ENCODE assay signal across 13 cellular contexts in the genomic region with DNA sequence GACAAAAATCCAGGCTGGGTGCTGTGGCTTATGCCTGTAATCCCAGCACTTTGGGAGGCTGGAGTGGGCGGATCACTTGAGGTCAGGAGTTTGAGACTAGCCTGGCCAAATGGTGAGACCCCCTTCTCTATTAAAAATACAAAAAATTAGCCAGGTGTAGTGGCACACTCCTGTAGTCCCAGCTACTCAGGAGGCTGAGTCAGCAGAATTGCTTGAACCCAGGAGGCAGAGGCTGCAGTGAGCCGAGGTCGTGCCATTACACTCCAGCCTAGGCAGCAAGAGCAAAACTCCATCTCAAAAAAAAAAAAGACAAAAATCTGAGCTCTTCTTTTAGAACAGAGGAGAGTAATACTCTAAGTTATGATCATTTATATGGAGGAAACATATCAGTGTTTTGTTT. TPM values are rescaled to one million over a fixed set of nuclear protein-coding genes. Genes with fewer than 3 reads are reported as not detected.
"Had no signal": no experiment of that assay in that cellular context is flagged by ENCODE, and none has a peak within 500 bp of the region (broad histone marks: within the 10 kb centered on the region; RNA-seq: fewer than 3 reads in every experiment).

No MANE protein-coding gene starts in this region.

RNA-seq across cellular contexts. Expression of a gene that starts 52.2 kb away (rescaled TPM):
- total RNA-seq: natural killer cell treated with Interleukin-12 subunit alpha and Interleukin-12 subunit beta and Interleukin-15 and Interleukin-18, amount 100 ng/mL, for 72 hours; omental fat pad; osteocyte; posterior vena cava; pulmonary artery endothelial cell; right atrium auricular region; sciatic nerve; smooth muscle cell; transverse colon; upper lobe of right lung; urinary bladder had no signal
- polyA plus RNA-seq: pancreas, smooth muscle cell, thymus had no signal
